8 cellular contexts compared by ENCODE assay signal in genomic region chr17:740240-741055, GRCh38. TPM values are rescaled to one million over a fixed set of nuclear protein-coding genes. Genes with fewer than 3 reads are reported as not detected.
DNase-seq lines count a peak whose midpoint lies in the region; ATAC-seq, FAIRE-seq and TF ChIP-seq lines count a peak whose summit lies in the region.

No MANE protein-coding gene starts in this region.

- peak; percentile 61 for FAIRE-seq in A549 (lab: Jason Lieb, UNC)

- no peak for TF ChIP-seq RAD21 in A549 (conservative IDR thresholded peaks at IDR 0.05 in 1 of 2, IDR thresholded peaks at IDR 0.05 in 1 of 2)

- H3K36me3 Mint-ChIP-seq in activated T-cell treated with anti-CD3 and anti-CD28 coated beads, Interleukin-2, amount 50 U/mL, for 72 hours (ENCODE audit: insufficient read depth in 2 of 2), result peaks cover 4 to 14% of the 10 kb centered on the region in 2 donors

- DNase-seq in A549 (ENCODE audit: low read depth in 1 of 2, low spot score in 1 of 2), result no peak
- peak; percentile 58 to 64 for DNase-seq in activated T-cell treated with anti-CD3 and anti-CD28 coated beads, Interleukin-2, amount 50 U/mL, for 72 hours
- peak; percentile 70 for DNase-seq in stimulated activated CD4-positive, alpha-beta T cell treated with anti-CD3 and anti-CD28 coated beads, Interleukin-1b, Interleukin-23, amount 100 ng/mL, for 48 hours
- no peak for DNase-seq in AG08395 (ENCODE audit: low spot score)
- no peak for DNase-seq in vagina (ENCODE audit: extremely low spot score in 2 of 2)

- TF ChIP-seq EP300 in A549 (IDR thresholded peaks at IDR 0.05), result no peak

- H3K4me1 ChIP-seq in A549 (no peaks in the 10 kb centered on the region), vagina (no peaks in the 10 kb centered on the region)

- CTCF ChIA-PET in A549 (lab: Yijun Ruan, JAX), result interaction anchor here (0.6 to 3.6 kb wide), 7 partner anchors 10 to 328 kb away, joined by 3 to 14 read pairs (median 4); partner anchors contain the start of gene GEMIN4

- 92% methylated on average over 19 of the region's 19 CpGs for WGBS in A549 (ENCODE audit: missing lambda C conversion rate)

- H3K9me3 ChIP-seq in A549 (no peaks in the 10 kb centered on the region), vagina (no peaks in the 10 kb centered on the region)

- no peak for TF ChIP-seq CTCF in A549 (IDR thresholded peaks at IDR 0.05)
- no peak for TF ChIP-seq CTCF in vagina (IDR thresholded peaks at IDR 0.05)

- peaks cover 15% of the 10 kb centered on the region for H3K4me1 Mint-ChIP-seq in activated T-cell treated with anti-CD3 and anti-CD28 coated beads, Interleukin-2, amount 50 U/mL, for 72 hours (ENCODE audit: low read depth)

- ATAC-seq in A549 (no peak), GM19395 (IDR thresholded peaks at IDR 0.05; ENCODE audit: unreplicated experiment) (peak; percentile 88), HG03432 (IDR thresholded peaks at IDR 0.05; ENCODE audit: unreplicated experiment) (peak; percentile 68), HG02970 (IDR thresholded peaks at IDR 0.05; ENCODE audit: low FRiP score, unreplicated experiment) (no peak)
- ATAC-seq in activated T-cell treated with anti-CD3 and anti-CD28 coated beads, Interleukin-2, amount 50 U/mL, for 72 hours (replicated peaks in 1 of 2), result peak; percentile 93

- no peaks in the 10 kb centered on the region for H3K27me3 Mint-ChIP-seq in activated T-cell treated with anti-CD3 and anti-CD28 coated beads, Interleukin-2, amount 50 U/mL, for 72 hours (ENCODE audit: low read depth)

- H3K9me3 Mint-ChIP-seq in activated T-cell treated with anti-CD3 and anti-CD28 coated beads, Interleukin-2, amount 50 U/mL, for 72 hours, result no peaks in the 10 kb centered on the region

- POLR2A ChIA-PET in A549 (lab: Yijun Ruan, JAX), result no interaction called here

- H3K4me3 ChIP-seq in A549, result no peak overlapping the region
- H3K4me3 ChIP-seq in vagina, result no peak overlapping the region

- no peak overlapping the region for H3K4me2 ChIP-seq in A549

- no peak for TF ChIP-seq POLR2A in A549 (IDR thresholded peaks at IDR 0.05; ENCODE audit: low read length)
- no peak for TF ChIP-seq POLR2A in vagina (IDR thresholded peaks at IDR 0.05)

- intact Hi-C loops in vagina (cut with DNase I), result no loop called here

- H3K27ac ChIP-seq in A549, result no peak overlapping the region
- no peak overlapping the region for H3K27ac ChIP-seq in vagina

- no peaks in the 10 kb centered on the region for H3K27me3 ChIP-seq in vagina

- peaks cover 0 to 45% of the 10 kb centered on the region in 2 donors for H3K36me3 ChIP-seq in vagina

- H3K4me3 Mint-ChIP-seq in activated T-cell treated with anti-CD3 and anti-CD28 coated beads, Interleukin-2, amount 50 U/mL, for 72 hours, result peak overlapping the region; percentile 1 to 41

- no peak overlapping the region for H3K27ac Mint-ChIP-seq in activated T-cell treated with anti-CD3 and anti-CD28 coated beads, Interleukin-2, amount 50 U/mL, for 72 hours

TF ChIP-seq in A549, 52 proteins besides CTCF, POLR2A, EP300 and RAD21:
- no peak for TF ChIP-seq ESRRA (IDR thresholded peaks at IDR 0.05; ENCODE audit: borderline replicate concordance, low read length)
- TF ChIP-seq TP53 (CRISPR knock-in tag; IDR thresholded peaks at IDR 0.05), result no peak
- TF ChIP-seq MAX (IDR thresholded peaks at IDR 0.05), result no peak
- no peak for TF ChIP-seq MAFK (IDR thresholded peaks at IDR 0.05; ENCODE audit: partially characterized antibody)
- TF ChIP-seq HOXA7 (CRISPR knock-in tag; IDR thresholded peaks at IDR 0.05), result no peak

RNA-seq across cellular contexts. Expression of gene TLCD3A, which starts 8.1 kb away (rescaled TPM):
- polyA plus RNA-seq in A549 (2011; rRNA removed) (29.5 and 35.1 TPM in 2 replicates), A549 (2017; fragmentation: RNase III; extraction: RNeasy Plus Mini Kit Qiagen cat#74134 plus additional on column Dnase treatment) (28.5 to 31.5 TPM (median 30.8 TPM) in 3 replicates)
- 42.9 and 53.3 TPM in 2 replicates for polyA plus RNA-seq in A549 (2012; cell fraction: cytosol; rRNA removed)
- polyA plus RNA-seq in A549 (2012; cell fraction: nucleus; rRNA removed), result 35.4 and 40.6 TPM in 2 replicates
- 47.1 and 53.6 TPM in 2 replicates for polyA minus RNA-seq in A549 (2011; rRNA and poly(A)+ RNA removed)
- 10 to 100 TPM in 1 of 2 donors, 1 to 10 TPM in 1; 6.6 to 11.7 TPM for total RNA-seq in activated T-cell treated with anti-CD3 and anti-CD28 coated beads, Interleukin-2, amount 50 U/mL, for 72 hours
- total RNA-seq in vagina, result 18.7 TPM

RNA-seq across cellular contexts. Expression of gene GEMIN4, which starts 11.6 kb away (rescaled TPM):
- polyA plus RNA-seq in A549 (2011; rRNA removed) (36.1 and 51.8 TPM in 2 replicates), A549 (2017; fragmentation: RNase III; extraction: RNeasy Plus Mini Kit Qiagen cat#74134 plus additional on column Dnase treatment) (45.5 to 49.0 TPM (median 47.6 TPM) in 3 replicates)
- 47.7 and 57.8 TPM in 2 replicates for polyA plus RNA-seq in A549 (2012; cell fraction: cytosol; rRNA removed)
- 87.8 and 97.5 TPM in 2 replicates for polyA plus RNA-seq in A549 (2012; cell fraction: nucleus; rRNA removed)
- polyA minus RNA-seq in A549 (2011; rRNA and poly(A)+ RNA removed), result 75.5 and 86.7 TPM in 2 replicates
- total RNA-seq in activated T-cell treated with anti-CD3 and anti-CD28 coated beads, Interleukin-2, amount 50 U/mL, for 72 hours, result 10 to 100 TPM; 23.5 to 26.9 TPM
- total RNA-seq in vagina, result 22.3 TPM

RNA-seq across cellular contexts. Expression of gene VPS53, which starts 25.8 kb away (rescaled TPM):
- polyA plus RNA-seq in A549 (2011; rRNA removed) (32.1 and 34.2 TPM in 2 replicates), A549 (2017; fragmentation: RNase III; extraction: RNeasy Plus Mini Kit Qiagen cat#74134 plus additional on column Dnase treatment) (20.0 to 21.7 TPM (median 21.5 TPM) in 3 replicates)
- polyA plus RNA-seq in A549 (2012; cell fraction: cytosol; rRNA removed), result 18.0 and 21.3 TPM in 2 replicates
- polyA plus RNA-seq in A549 (2012; cell fraction: nucleus; rRNA removed), result 20.1 and 22.7 TPM in 2 replicates
- polyA minus RNA-seq in A549 (2011; rRNA and poly(A)+ RNA removed), result 135 and 173 TPM in 2 replicates
- 10 to 100 TPM; 37.4 to 57.1 TPM for total RNA-seq in activated T-cell treated with anti-CD3 and anti-CD28 coated beads, Interleukin-2, amount 50 U/mL, for 72 hours
- total RNA-seq in vagina, result 44.0 TPM

RNA-seq across cellular contexts. Expression of gene GLOD4, which starts 41.6 kb away (rescaled TPM):
- 98.3 and 133 TPM in 2 replicates for polyA plus RNA-seq in A549 (2011; rRNA removed)
- 56.4 and 60.1 TPM in 2 replicates for polyA plus RNA-seq in A549 (2012; cell fraction: cytosol; rRNA removed)
- polyA plus RNA-seq in A549 (2012; cell fraction: nucleus; rRNA removed), result 29.1 and 63.3 TPM in 2 replicates
- 119 to 141 TPM (median 132 TPM) in 3 replicates for polyA plus RNA-seq in A549 (2017; fragmentation: RNase III; extraction: RNeasy Plus Mini Kit Qiagen cat#74134 plus additional on column Dnase treatment)
- polyA minus RNA-seq in A549 (2011; rRNA and poly(A)+ RNA removed), result 24.9 and 29.2 TPM in 2 replicates
- 10 to 100 TPM; 67.7 to 76.2 TPM for total RNA-seq in activated T-cell treated with anti-CD3 and anti-CD28 coated beads, Interleukin-2, amount 50 U/mL, for 72 hours
- 36.8 TPM for total RNA-seq in vagina

RNA-seq across cellular contexts. Expression of gene MRM3, which starts 41.7 kb away (rescaled TPM):
- polyA plus RNA-seq in A549 (2011; rRNA removed), result 27.1 and 38.8 TPM in 2 replicates
- 34.2 and 36.3 TPM in 2 replicates for polyA plus RNA-seq in A549 (2012; cell fraction: cytosol; rRNA removed)
- polyA plus RNA-seq in A549 (2012; cell fraction: nucleus; rRNA removed), result 33.7 and 34.2 TPM in 2 replicates
- 45.4 to 48.2 TPM (median 47.1 TPM) in 3 replicates for polyA plus RNA-seq in A549 (2017; fragmentation: RNase III; extraction: RNeasy Plus Mini Kit Qiagen cat#74134 plus additional on column Dnase treatment)
- polyA minus RNA-seq in A549 (2011; rRNA and poly(A)+ RNA removed), result 17.1 and 19.2 TPM in 2 replicates
- 10 to 100 TPM; 23.6 to 26.7 TPM for total RNA-seq in activated T-cell treated with anti-CD3 and anti-CD28 coated beads, Interleukin-2, amount 50 U/mL, for 72 hours
- total RNA-seq in vagina, result 3.7 TPM

Comparison
In these comparisons a context has a peak if more than half of its experiments do, and no peak if none do; other contexts are left out.
1. ATAC-seq: peak in GM19395 (single experiment), HG03432 (single experiment) and activated T-cell treated with anti-CD3 and anti-CD28 coated beads, Interleukin-2, amount 50 U/mL, for 72 hours (2 of 2); none in A549 (0 of 2) and HG02970 (single experiment).
2. DNase-seq: peak in activated T-cell treated with anti-CD3 and anti-CD28 coated beads, Interleukin-2, amount 50 U/mL, for 72 hours (2 of 2) and stimulated activated CD4-positive, alpha-beta T cell treated with anti-CD3 and anti-CD28 coated beads, Interleukin-1b, Interleukin-23, amount 100 ng/mL, for 48 hours (single experiment); none in A549 (0 of 2), AG08395 (single experiment) and vagina (0 of 2).